ENCODE assay signal across 1 cellular context in the genomic region with DNA sequence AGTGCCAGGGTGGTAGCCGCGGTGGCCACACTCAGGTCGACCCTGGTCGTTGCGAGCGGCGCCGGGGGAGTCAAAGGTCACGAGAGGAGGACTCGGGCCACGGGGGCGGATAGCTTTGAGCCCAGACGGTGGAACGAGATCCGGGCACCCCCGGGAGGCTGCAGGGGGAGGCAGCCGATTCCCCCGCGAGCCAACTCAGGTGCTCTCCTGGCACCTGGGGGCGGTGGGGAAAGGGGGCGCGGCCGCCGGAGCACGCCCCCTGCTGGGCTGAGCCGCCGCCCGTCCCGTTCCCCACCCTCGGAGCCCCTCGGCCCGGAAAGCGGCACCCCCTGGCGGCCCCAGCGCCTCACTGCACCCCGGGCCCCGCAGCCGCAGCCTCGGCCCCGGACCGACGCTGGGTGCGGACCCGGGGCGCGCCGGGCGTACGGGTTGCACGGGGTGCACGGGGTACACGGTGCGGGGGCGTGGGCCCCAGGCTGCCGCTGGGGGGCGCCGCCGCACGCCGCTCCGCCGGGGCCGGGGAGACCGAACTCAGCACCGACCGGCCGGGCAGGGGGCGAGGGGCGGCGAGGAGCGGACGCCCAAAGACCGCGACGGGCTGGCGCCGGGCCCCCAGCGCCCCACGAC.
TF ChIP-seq lines count a peak whose summit lies in the region.

No MANE protein-coding gene starts in this region.

TF ChIP-seq in GM12878, 131 proteins besides CTCF, POLR2A, EP300 and RAD21 (continued from another document and continues in another):
- TF ChIP-seq, protein P1, sequence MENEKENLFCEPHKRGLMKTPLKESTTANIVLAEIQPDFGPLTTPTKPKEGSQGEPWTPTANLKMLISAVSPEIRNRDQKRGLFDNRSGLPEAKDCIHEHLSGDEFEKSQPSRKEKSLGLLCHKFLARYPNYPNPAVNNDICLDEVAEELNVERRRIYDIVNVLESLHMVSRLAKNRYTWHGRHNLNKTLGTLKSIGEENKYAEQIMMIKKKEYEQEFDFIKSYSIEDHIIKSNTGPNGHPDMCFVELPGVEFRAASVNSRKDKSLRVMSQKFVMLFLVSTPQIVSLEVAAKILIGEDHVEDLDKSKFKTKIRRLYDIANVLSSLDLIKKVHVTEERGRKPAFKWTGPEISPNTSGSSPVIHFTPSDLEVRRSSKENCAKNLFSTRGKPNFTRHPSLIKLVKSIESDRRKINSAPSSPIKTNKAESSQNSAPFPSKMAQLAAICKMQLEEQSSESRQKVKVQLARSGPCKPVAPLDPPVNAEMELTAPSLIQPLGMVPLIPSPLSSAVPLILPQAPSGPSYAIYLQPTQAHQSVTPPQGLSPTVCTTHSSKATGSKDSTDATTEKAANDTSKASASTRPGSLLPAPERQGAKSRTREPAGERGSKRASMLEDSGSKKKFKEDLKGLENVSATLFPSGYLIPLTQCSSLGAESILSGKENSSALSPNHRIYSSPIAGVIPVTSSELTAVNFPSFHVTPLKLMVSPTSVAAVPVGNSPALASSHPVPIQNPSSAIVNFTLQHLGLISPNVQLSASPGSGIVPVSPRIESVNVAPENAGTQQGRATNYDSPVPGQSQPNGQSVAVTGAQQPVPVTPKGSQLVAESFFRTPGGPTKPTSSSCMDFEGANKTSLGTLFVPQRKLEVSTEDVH (IDR thresholded peaks at IDR 0.05; ENCODE audit: low read depth, partially characterized antibody) = no peak
- TF ChIP-seq, protein P2, sequence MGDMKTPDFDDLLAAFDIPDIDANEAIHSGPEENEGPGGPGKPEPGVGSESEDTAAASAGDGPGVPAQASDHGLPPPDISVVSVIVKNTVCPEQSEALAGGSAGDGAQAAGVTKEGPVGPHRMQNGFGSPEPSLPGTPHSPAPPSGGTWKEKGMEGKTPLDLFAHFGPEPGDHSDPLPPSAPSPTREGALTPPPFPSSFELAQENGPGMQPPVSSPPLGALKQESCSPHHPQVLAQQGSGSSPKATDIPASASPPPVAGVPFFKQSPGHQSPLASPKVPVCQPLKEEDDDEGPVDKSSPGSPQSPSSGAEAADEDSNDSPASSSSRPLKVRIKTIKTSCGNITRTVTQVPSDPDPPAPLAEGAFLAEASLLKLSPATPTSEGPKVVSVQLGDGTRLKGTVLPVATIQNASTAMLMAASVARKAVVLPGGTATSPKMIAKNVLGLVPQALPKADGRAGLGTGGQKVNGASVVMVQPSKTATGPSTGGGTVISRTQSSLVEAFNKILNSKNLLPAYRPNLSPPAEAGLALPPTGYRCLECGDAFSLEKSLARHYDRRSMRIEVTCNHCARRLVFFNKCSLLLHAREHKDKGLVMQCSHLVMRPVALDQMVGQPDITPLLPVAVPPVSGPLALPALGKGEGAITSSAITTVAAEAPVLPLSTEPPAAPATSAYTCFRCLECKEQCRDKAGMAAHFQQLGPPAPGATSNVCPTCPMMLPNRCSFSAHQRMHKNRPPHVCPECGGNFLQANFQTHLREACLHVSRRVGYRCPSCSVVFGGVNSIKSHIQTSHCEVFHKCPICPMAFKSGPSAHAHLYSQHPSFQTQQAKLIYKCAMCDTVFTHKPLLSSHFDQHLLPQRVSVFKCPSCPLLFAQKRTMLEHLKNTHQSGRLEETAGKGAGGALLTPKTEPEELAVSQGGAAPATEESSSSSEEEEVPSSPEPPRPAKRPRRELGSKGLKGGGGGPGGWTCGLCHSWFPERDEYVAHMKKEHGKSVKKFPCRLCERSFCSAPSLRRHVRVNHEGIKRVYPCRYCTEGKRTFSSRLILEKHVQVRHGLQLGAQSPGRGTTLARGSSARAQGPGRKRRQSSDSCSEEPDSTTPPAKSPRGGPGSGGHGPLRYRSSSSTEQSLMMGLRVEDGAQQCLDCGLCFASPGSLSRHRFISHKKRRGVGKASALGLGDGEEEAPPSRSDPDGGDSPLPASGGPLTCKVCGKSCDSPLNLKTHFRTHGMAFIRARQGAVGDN (IDR thresholded peaks at IDR 0.05) = peak; percentile 60
- TF ChIP-seq RCOR1 (conservative IDR thresholded peaks at IDR 0.05; ENCODE audit: low read depth, low read length) (no peak), YBX1 (IDR thresholded peaks at IDR 0.05) (no peak), CEBPB (IDR thresholded peaks at IDR 0.05; ENCODE audit: borderline replicate concordance in 1 of 2, low read depth in 2 of 2, low read length in 2 of 2) (no peak), SMAD5 (IDR thresholded peaks at IDR 0.05; ENCODE audit: low read depth) (no peak), EED (IDR thresholded peaks at IDR 0.05; ENCODE audit: low read depth) (no peak), ZNF217 (IDR thresholded peaks at IDR 0.05) (peak; percentile 88), RFX5 (IDR thresholded peaks at IDR 0.05; ENCODE audit: low read depth, low read length) (no peak), ETV6 (conservative IDR thresholded peaks at IDR 0.05 in 1 of 2, IDR thresholded peaks at IDR 0.05 in 1 of 2; ENCODE audit: borderline replicate concordance in 1 of 2, low read depth in 1 of 2) (no peak), NFXL1 (IDR thresholded peaks at IDR 0.05; ENCODE audit: borderline replicate concordance) (peak; percentile 63; the same call in 1 of the 2 replicates), FOS (IDR thresholded peaks at IDR 0.05; ENCODE audit: borderline replicate concordance, extremely low read depth, insufficient read length) (no peak), KLF5 (IDR thresholded peaks at IDR 0.05; ENCODE audit: partially characterized antibody) (peak; percentile 44), CHD1 (IDR thresholded peaks at IDR 0.05; ENCODE audit: low read depth, low read length) (no peak), RAD51 (IDR thresholded peaks at IDR 0.05) (no peak), STAT3 (IDR thresholded peaks at IDR 0.05; ENCODE audit: low read depth, low read length) (no peak), SMC3 (IDR thresholded peaks at IDR 0.05; ENCODE audit: borderline replicate concordance, low read length) (peak; percentile 74; the same call in 1 of the 2 replicates), BHLHE40 (IDR thresholded peaks at IDR 0.05; ENCODE audit: borderline replicate concordance in 1 of 2, low read depth in 2 of 2, low read length in 1 of 2) (peak in 1 of 2 experiments; percentile 80; a peak in 2 of 4 replicates), ZBED1 (IDR thresholded peaks at IDR 0.05; ENCODE audit: borderline replicate concordance) (no peak), IRF4 (IDR thresholded peaks at IDR 0.05; ENCODE audit: low read depth, low read length) (no peak), EGR1 (IDR thresholded peaks at IDR 0.05; ENCODE audit: borderline replicate concordance in 1 of 2, low read depth in 2 of 2, low read length in 2 of 2) (peak in 1 of 2 experiments; percentile 94; a peak in 2 of 3 replicates), HCFC1 (IDR thresholded peaks at IDR 0.05; ENCODE audit: low read length) (no peak; the same call in 1 of the 2 replicates), JUND (IDR thresholded peaks at IDR 0.05; ENCODE audit: low read depth, low read length) (no peak), ZNF24 (IDR thresholded peaks at IDR 0.05) (0 out of 2 replicates have a peak, but pooled peaks have one; percentile 56), CBX5 (IDR thresholded peaks at IDR 0.05; ENCODE audit: low read depth) (0 out of 2 replicates have a peak, but pooled peaks have one; percentile 52), POLR2AphosphoS2 (IDR thresholded peaks at IDR 0.05; ENCODE audit: low read depth, low read length) (no peak), SREBF2 (IDR thresholded peaks at IDR 0.05; ENCODE audit: low read length) (no peak)
- TF ChIP-seq, protein P3, sequence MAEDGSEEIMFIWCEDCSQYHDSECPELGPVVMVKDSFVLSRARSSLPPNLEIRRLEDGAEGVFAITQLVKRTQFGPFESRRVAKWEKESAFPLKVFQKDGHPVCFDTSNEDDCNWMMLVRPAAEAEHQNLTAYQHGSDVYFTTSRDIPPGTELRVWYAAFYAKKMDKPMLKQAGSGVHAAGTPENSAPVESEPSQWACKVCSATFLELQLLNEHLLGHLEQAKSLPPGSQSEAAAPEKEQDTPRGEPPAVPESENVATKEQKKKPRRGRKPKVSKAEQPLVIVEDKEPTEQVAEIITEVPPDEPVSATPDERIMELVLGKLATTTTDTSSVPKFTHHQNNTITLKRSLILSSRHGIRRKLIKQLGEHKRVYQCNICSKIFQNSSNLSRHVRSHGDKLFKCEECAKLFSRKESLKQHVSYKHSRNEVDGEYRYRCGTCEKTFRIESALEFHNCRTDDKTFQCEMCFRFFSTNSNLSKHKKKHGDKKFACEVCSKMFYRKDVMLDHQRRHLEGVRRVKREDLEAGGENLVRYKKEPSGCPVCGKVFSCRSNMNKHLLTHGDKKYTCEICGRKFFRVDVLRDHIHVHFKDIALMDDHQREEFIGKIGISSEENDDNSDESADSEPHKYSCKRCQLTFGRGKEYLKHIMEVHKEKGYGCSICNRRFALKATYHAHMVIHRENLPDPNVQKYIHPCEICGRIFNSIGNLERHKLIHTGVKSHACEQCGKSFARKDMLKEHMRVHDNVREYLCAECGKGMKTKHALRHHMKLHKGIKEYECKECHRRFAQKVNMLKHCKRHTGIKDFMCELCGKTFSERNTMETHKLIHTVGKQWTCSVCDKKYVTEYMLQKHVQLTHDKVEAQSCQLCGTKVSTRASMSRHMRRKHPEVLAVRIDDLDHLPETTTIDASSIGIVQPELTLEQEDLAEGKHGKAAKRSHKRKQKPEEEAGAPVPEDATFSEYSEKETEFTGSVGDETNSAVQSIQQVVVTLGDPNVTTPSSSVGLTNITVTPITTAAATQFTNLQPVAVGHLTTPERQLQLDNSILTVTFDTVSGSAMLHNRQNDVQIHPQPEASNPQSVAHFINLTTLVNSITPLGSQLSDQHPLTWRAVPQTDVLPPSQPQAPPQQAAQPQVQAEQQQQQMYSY (CRISPR knock-in tag; IDR thresholded peaks at IDR 0.05) = no peak
- TF ChIP-seq, protein P4, sequence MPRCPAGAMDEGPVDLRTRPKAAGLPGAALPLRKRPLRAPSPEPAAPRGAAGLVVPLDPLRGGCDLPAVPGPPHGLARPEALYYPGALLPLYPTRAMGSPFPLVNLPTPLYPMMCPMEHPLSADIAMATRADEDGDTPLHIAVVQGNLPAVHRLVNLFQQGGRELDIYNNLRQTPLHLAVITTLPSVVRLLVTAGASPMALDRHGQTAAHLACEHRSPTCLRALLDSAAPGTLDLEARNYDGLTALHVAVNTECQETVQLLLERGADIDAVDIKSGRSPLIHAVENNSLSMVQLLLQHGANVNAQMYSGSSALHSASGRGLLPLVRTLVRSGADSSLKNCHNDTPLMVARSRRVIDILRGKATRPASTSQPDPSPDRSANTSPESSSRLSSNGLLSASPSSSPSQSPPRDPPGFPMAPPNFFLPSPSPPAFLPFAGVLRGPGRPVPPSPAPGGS (IDR thresholded peaks at IDR 0.05; ENCODE audit: borderline replicate concordance, insufficient read depth, low read depth, low read length, poor library complexity, severe bottlenecking) = no peak
- TF ChIP-seq, protein P5, sequence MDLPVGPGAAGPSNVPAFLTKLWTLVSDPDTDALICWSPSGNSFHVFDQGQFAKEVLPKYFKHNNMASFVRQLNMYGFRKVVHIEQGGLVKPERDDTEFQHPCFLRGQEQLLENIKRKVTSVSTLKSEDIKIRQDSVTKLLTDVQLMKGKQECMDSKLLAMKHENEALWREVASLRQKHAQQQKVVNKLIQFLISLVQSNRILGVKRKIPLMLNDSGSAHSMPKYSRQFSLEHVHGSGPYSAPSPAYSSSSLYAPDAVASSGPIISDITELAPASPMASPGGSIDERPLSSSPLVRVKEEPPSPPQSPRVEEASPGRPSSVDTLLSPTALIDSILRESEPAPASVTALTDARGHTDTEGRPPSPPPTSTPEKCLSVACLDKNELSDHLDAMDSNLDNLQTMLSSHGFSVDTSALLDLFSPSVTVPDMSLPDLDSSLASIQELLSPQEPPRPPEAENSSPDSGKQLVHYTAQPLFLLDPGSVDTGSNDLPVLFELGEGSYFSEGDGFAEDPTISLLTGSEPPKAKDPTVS (IDR thresholded peaks at IDR 0.05; ENCODE audit: low read depth, low read length) = no peak
- TF ChIP-seq, protein P6, sequence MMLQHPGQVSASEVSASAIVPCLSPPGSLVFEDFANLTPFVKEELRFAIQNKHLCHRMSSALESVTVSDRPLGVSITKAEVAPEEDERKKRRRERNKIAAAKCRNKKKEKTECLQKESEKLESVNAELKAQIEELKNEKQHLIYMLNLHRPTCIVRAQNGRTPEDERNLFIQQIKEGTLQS (IDR thresholded peaks at IDR 0.05; ENCODE audit: borderline replicate concordance, extremely low read depth, low read depth, low read length) = no peak
- TF ChIP-seq, protein P7, sequence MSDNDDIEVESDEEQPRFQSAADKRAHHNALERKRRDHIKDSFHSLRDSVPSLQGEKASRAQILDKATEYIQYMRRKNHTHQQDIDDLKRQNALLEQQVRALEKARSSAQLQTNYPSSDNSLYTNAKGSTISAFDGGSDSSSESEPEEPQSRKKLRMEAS (IDR thresholded peaks at IDR 0.05; ENCODE audit: low read depth, low read length) = no peak
- TF ChIP-seq, protein P8, sequence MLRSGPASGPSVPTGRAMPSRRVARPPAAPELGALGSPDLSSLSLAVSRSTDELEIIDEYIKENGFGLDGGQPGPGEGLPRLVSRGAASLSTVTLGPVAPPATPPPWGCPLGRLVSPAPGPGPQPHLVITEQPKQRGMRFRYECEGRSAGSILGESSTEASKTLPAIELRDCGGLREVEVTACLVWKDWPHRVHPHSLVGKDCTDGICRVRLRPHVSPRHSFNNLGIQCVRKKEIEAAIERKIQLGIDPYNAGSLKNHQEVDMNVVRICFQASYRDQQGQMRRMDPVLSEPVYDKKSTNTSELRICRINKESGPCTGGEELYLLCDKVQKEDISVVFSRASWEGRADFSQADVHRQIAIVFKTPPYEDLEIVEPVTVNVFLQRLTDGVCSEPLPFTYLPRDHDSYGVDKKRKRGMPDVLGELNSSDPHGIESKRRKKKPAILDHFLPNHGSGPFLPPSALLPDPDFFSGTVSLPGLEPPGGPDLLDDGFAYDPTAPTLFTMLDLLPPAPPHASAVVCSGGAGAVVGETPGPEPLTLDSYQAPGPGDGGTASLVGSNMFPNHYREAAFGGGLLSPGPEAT (IDR thresholded peaks at IDR 0.05; ENCODE audit: low read depth) = no peak
- TF ChIP-seq, protein P9, sequence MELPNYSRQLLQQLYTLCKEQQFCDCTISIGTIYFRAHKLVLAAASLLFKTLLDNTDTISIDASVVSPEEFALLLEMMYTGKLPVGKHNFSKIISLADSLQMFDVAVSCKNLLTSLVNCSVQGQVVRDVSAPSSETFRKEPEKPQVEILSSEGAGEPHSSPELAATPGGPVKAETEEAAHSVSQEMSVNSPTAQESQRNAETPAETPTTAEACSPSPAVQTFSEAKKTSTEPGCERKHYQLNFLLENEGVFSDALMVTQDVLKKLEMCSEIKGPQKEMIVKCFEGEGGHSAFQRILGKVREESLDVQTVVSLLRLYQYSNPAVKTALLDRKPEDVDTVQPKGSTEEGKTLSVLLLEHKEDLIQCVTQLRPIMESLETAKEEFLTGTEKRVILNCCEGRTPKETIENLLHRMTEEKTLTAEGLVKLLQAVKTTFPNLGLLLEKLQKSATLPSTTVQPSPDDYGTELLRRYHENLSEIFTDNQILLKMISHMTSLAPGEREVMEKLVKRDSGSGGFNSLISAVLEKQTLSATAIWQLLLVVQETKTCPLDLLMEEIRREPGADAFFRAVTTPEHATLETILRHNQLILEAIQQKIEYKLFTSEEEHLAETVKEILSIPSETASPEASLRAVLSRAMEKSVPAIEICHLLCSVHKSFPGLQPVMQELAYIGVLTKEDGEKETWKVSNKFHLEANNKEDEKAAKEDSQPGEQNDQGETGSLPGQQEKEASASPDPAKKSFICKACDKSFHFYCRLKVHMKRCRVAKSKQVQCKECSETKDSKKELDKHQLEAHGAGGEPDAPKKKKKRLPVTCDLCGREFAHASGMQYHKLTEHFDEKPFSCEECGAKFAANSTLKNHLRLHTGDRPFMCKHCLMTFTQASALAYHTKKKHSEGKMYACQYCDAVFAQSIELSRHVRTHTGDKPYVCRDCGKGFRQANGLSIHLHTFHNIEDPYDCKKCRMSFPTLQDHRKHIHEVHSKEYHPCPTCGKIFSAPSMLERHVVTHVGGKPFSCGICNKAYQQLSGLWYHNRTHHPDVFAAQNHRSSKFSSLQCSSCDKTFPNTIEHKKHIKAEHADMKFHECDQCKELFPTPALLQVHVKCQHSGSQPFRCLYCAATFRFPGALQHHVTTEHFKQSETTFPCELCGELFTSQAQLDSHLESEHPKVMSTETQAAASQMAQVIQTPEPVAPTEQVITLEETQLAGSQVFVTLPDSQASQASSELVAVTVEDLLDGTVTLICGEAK (IDR thresholded peaks at IDR 0.05; ENCODE audit: borderline replicate concordance) = no peak
